In genomic region chrY:7753708-7754107, GRCh38 we compare ENCODE assay signal across 11 cellular contexts.
"Had no signal": no experiment of that assay in that cellular context is flagged by ENCODE, and none has a peak within 500 bp of the region (broad histone marks: within the 10 kb centered on the region; RNA-seq: fewer than 3 reads in every experiment).

No MANE protein-coding gene starts in this region.

- ATAC-seq: GM23338, HCT116 had no signal

- H3K4me1 ChIP-seq: HAP-1 had no signal

- H3K4me2 ChIP-seq: GM23338 had no signal

- H3K4me3 ChIP-seq: GM23248, GM23338, HAP-1 had no signal

- H3K9me3 ChIP-seq: HAP-1 had no signal

- H3K27ac Mint-ChIP-seq: GM23338, H9, HFFc6 had no signal

- H3K4me1 Mint-ChIP-seq: GM23338, H9 had no signal

- H3K4me3 Mint-ChIP-seq: GM23338, H9, HFFc6 had no signal

- DNase-seq: GM23248, GOT3, H7, H9, HCEC 1CT, HFFc6 had no signal

- H2AFZ ChIP-seq: GM23248, GM23338 had no signal

- H3K9me3 Mint-ChIP-seq: GM23338, H9, HFFc6 had no signal

- H3K9ac ChIP-seq: GM23248 had no signal

- H3K27ac ChIP-seq: GM23248 had no signal

- FAIRE-seq: H1, H54 had no signal

- H3K36me3 ChIP-seq: HAP-1 had no signal
